8 cellular contexts compared by ENCODE assay signal in genomic region chr11:118295834-118296454, GRCh38. TPM values are rescaled to one million over a fixed set of nuclear protein-coding genes. Genes with fewer than 3 reads are reported as not detected.
DNase-seq lines count a peak whose midpoint lies in the region; ATAC-seq and TF ChIP-seq lines count a peak whose summit lies in the region.

No MANE protein-coding gene starts in this region.

- H3K36me3 ChIP-seq in naive thymus-derived CD4-positive, alpha-beta T cell (ENCODE audit: control insufficient read depth in 2 of 3, insufficient read depth in 3 of 3, low read length in 3 of 3), result no peaks in the 10 kb centered on the region

- peaks cover 0 to 15% of the 10 kb centered on the region in 2 donors for H3K4me1 ChIP-seq in naive thymus-derived CD4-positive, alpha-beta T cell (ENCODE audit: control insufficient read depth in 2 of 2, insufficient read depth in 2 of 2, low read length in 2 of 2)

- in situ Hi-C loops in ACHN (cut with HindIII; ENCODE audit: low pct_ligation_motif_present, low pct_unique_long_range_greater_than_20kb, low sequenced_read_pairs), result no loop called here

- H3K4me1 Mint-ChIP-seq in central memory CD8-positive, alpha-beta T cell, result peaks cover 20% of the 10 kb centered on the region
- H3K4me1 Mint-ChIP-seq in naive thymus-derived CD4-positive, alpha-beta T cell, result peaks cover 13 to 34% (median 30%) of the 10 kb centered on the region in 7 donors

- H3K9me3 ChIP-seq in naive thymus-derived CD4-positive, alpha-beta T cell (ENCODE audit: control insufficient read depth in 2 of 3, low read length in 3 of 3), result no peaks in the 10 kb centered on the region

- H3K27ac Mint-ChIP-seq in central memory CD8-positive, alpha-beta T cell (ENCODE audit: low read depth), result peak overlapping the region; percentile 22
- H3K27ac Mint-ChIP-seq in naive thymus-derived CD4-positive, alpha-beta T cell, result peak overlapping the region; percentile 39 to 84 (median 61)

- peak; percentile 52 for TF ChIP-seq CTCF in GM12874 (IDR thresholded peaks at IDR 0.05; ENCODE audit: insufficient read depth, low read depth, low read length)

- peak; percentile 65 for ATAC-seq in central memory CD8-positive, alpha-beta T cell (replicated peaks; ENCODE audit: extremely low read depth, poor library complexity, severe bottlenecking)
- ATAC-seq in naive thymus-derived CD4-positive, alpha-beta T cell, result peak; percentile 74
- no peak for ATAC-seq in HG02885 (IDR thresholded peaks at IDR 0.05; ENCODE audit: poor library complexity, unreplicated experiment)

- intact Hi-C loops in naive thymus-derived CD4-positive, alpha-beta T cell (cut with micrococcal nuclease), result loop anchor here (1.0 to 10.0 kb wide), 4 partner anchors 8 to 269 kb away; partner anchors contain the start of genes CD3E (in 2 of the 2) and IFT46 (in 1 of the 2)
- intact Hi-C loops in posterior cingulate gyrus (cut with DNase I), result loop anchor here (10.0 kb wide), 1 partner anchor 49 kb away; the partner anchor contains the start of genes CD3D and CD3G

- H3K4me3 Mint-ChIP-seq in central memory CD8-positive, alpha-beta T cell, result no peak overlapping the region
- H3K4me3 Mint-ChIP-seq in naive thymus-derived CD4-positive, alpha-beta T cell, result no peak overlapping the region

- no peaks in the 10 kb centered on the region for H3K9me3 Mint-ChIP-seq in central memory CD8-positive, alpha-beta T cell
- H3K9me3 Mint-ChIP-seq in naive thymus-derived CD4-positive, alpha-beta T cell, result peaks cover 0 to 1% (median 0%) of the 10 kb centered on the region in 11 donors

- H3K27ac ChIP-seq in naive thymus-derived CD4-positive, alpha-beta T cell (ENCODE audit: low read depth, low read length), result peak overlapping the region; percentile 44

- no peaks in the 10 kb centered on the region for H3K27me3 Mint-ChIP-seq in central memory CD8-positive, alpha-beta T cell
- no peaks in the 10 kb centered on the region for H3K27me3 Mint-ChIP-seq in naive thymus-derived CD4-positive, alpha-beta T cell

- CTCF ChIA-PET in naive thymus-derived CD4-positive, alpha-beta T cell (lab: Charles Lee), result interaction anchor here (0.7 to 3.4 kb wide), 32 partner anchors 9 to 192 kb away, joined by 3 to 39 read pairs (median 6); partner anchors contain the start of genes CD3D, CD3E, JAML and MPZL2

- DNase-seq in ACHN (peak; percentile 44), SKM-1 (lab: John Stamatoyannopoulos, UW; ENCODE audit: unreplicated experiment) (peak; percentile 25), posterior cingulate gyrus (no peak), dedifferentiated amniotic fluid mesenchymal stem cell (ENCODE audit: extremely low spot score) (no peak)
- DNase-seq in central memory CD8-positive, alpha-beta T cell (ENCODE audit: low spot score in 2 of 2), result no peak
- peak in 7 of 9 donors; percentile 38 to 60 (median 52) for DNase-seq in naive thymus-derived CD4-positive, alpha-beta T cell

- no peak overlapping the region for H3K4me3 ChIP-seq in naive thymus-derived CD4-positive, alpha-beta T cell (ENCODE audit: low read length)

- POLR2A ChIA-PET in naive thymus-derived CD4-positive, alpha-beta T cell (lab: Charles Lee), result interaction anchor here (0.7 to 2.9 kb wide), 13 partner anchors 9 to 100 kb away, joined by 3 to 26 read pairs (median 4); partner anchors contain the start of genes CD3E, MPZL3 and UBE4A

- H3K36me3 Mint-ChIP-seq in central memory CD8-positive, alpha-beta T cell (ENCODE audit: insufficient read depth), result peaks cover 2% of the 10 kb centered on the region
- H3K36me3 Mint-ChIP-seq in naive thymus-derived CD4-positive, alpha-beta T cell, result no peaks in the 10 kb centered on the region

- H3K27me3 ChIP-seq in naive thymus-derived CD4-positive, alpha-beta T cell (ENCODE audit: control insufficient read depth in 2 of 2, insufficient read depth in 2 of 2, low read length in 2 of 2), result no peaks in the 10 kb centered on the region

RNA-seq across cellular contexts. Expression of gene CD3E, which starts 8.6 kb away (rescaled TPM):
- total RNA-seq in naive thymus-derived CD4-positive, alpha-beta T cell, result 100 to 1,000 TPM; 392 to 706 (median 670) TPM
- 1,000 to 10,000 TPM in 1 of 2 donors, 100 to 1,000 TPM in 1; 987 to 1,286 TPM for polyA plus RNA-seq in naive thymus-derived CD4-positive, alpha-beta T cell

RNA-seq across cellular contexts. Expression of gene MPZL2, which starts 31.8 kb away (rescaled TPM):
- total RNA-seq in naive thymus-derived CD4-positive, alpha-beta T cell, result 1 to 10 TPM in 4 of 5 experiments, under 1 TPM in 1; 0.69 to 5.9 (median 1.6) TPM
- 1 to 10 TPM; 1.2 to 1.5 TPM for polyA plus RNA-seq in naive thymus-derived CD4-positive, alpha-beta T cell

RNA-seq across cellular contexts. Expression of gene MPZL3, which starts 43.8 kb away (rescaled TPM):
- 10 to 100 TPM; 13.3 to 17.4 (median 17.0) TPM for total RNA-seq in naive thymus-derived CD4-positive, alpha-beta T cell
- polyA plus RNA-seq in naive thymus-derived CD4-positive, alpha-beta T cell, result 1 to 10 TPM; 3.6 to 4.6 TPM

RNA-seq across cellular contexts. Expression of gene CD3D, which starts 46.6 kb away (rescaled TPM):
- total RNA-seq in naive thymus-derived CD4-positive, alpha-beta T cell, result 100 to 1,000 TPM; 232 to 597 (median 352) TPM
- 1,000 to 10,000 TPM in 1 of 2 donors, 100 to 1,000 TPM in 1; 947 to 1,287 TPM for polyA plus RNA-seq in naive thymus-derived CD4-positive, alpha-beta T cell

RNA-seq across cellular contexts. Expression of gene CD3G, which starts 48.2 kb away (rescaled TPM):
- 100 to 1,000 TPM; 122 to 220 (median 192) TPM for total RNA-seq in naive thymus-derived CD4-positive, alpha-beta T cell
- polyA plus RNA-seq in naive thymus-derived CD4-positive, alpha-beta T cell, result 100 to 1,000 TPM; 333 to 459 TPM

Comparison
In these comparisons a context has a peak if more than half of its experiments do, and no peak if none do; other contexts are left out.
1. DNase-seq: peak in ACHN (single experiment), SKM-1 (single experiment) and naive thymus-derived CD4-positive, alpha-beta T cell (7 of 9); none in central memory CD8-positive, alpha-beta T cell (0 of 2), posterior cingulate gyrus (0 of 10) and dedifferentiated amniotic fluid mesenchymal stem cell (single experiment).